1 cellular context compared by ENCODE assay signal in genomic region chr4:6269400-6269650, GRCh38.
TF ChIP-seq lines count a peak whose summit lies in the region.

No MANE protein-coding gene starts in this region.

TF ChIP-seq in K562, 482 proteins besides CTCF, POLR2A, EP300 and RAD21 (continued from another document):
- TF ChIP-seq ZHX1 (conservative IDR thresholded peaks at IDR 0.05; ENCODE audit: low read length) = no peak
